ENCODE assay signal across 20 cellular contexts in genomic region chr19:54670576-54671347, GRCh38. TPM values are rescaled to one million over a fixed set of nuclear protein-coding genes. Genes with fewer than 3 reads are reported as not detected.
DNase-seq lines count a peak whose midpoint lies in the region; TF ChIP-seq lines count a peak whose summit lies in the region.
"Had no signal": no experiment of that assay in that cellular context is flagged by ENCODE, and none has a peak within 500 bp of the region (broad histone marks: within the 10 kb centered on the region; RNA-seq: fewer than 3 reads in every experiment).

No MANE protein-coding gene starts in this region.

- H3K4me1 ChIP-seq in BLaER1 (peaks cover 21% of the 10 kb centered on the region), Peyer's patch (no peaks in the 10 kb centered on the region)

- no peak for TF ChIP-seq CTCF in Peyer's patch (IDR thresholded peaks at IDR 0.05)

- DNase-seq in Ammon's horn (ENCODE audit: low spot score): peak; percentile 26
- DNase-seq in MV-4-11 (lab: John Stamatoyannopoulos, UW): peak; percentile 80
- DNase-seq in globus pallidus (ENCODE audit: low spot score): peak; percentile 20
- DNase-seq in Peyer's patch: no peak
- no peak for DNase-seq in central memory CD4-positive, alpha-beta T cell
- no peak for DNase-seq in NCI-H1930 (lab: John Stamatoyannopoulos, UW)
- DNase-seq: AML-193; CD4-positive, alpha-beta memory T cell; DMS153; GF-D8; H7; HFFc6; NCI-H1105; SHP77 had no signal

- H4K20me1 ChIP-seq in BLaER1: no peaks in the 10 kb centered on the region

- H3K27ac ChIP-seq in BLaER1: no peak overlapping the region
- no peak overlapping the region for H3K27ac ChIP-seq in Peyer's patch
- H3K27ac ChIP-seq: KMS-11 had no signal

- peaks cover 26% of the 10 kb centered on the region for H3K36me3 ChIP-seq in BLaER1
- no peaks in the 10 kb centered on the region for H3K36me3 ChIP-seq in Peyer's patch

- TF ChIP-seq POLR2A in Peyer's patch (IDR thresholded peaks at IDR 0.05): no peak

- H3K4me3 ChIP-seq in BLaER1: no peak overlapping the region
- no peak overlapping the region for H3K4me3 ChIP-seq in Peyer's patch

- no peaks in the 10 kb centered on the region for H3K27me3 ChIP-seq in BLaER1
- H3K27me3 ChIP-seq in Peyer's patch: no peaks in the 10 kb centered on the region

- peak overlapping the region; percentile 28; the same call in 1 of the 2 replicates for H3K4me2 ChIP-seq in BLaER1
- H3K4me2 ChIP-seq: KMS-11 had no signal

- H3K9me3 ChIP-seq in BLaER1 (peaks cover 15% of the 10 kb centered on the region; the same call in 1 of the 2 replicates), Peyer's patch (no peaks in the 10 kb centered on the region)

- H3K9ac ChIP-seq in BLaER1: 0 out of 2 replicates have a peak overlapping the region, but pooled peaks have one; percentile 13
- H3K9ac ChIP-seq: KMS-11 had no signal

RNA-seq across cellular contexts. Expression of gene LILRB4, which starts 8.0 kb away (rescaled TPM):
- total RNA-seq in Peyer's patch: 1 to 10 TPM in 2 of 4 donors, under 1 TPM in 1, not detected in 1; 0.53 to 2.8 (median 2.6) TPM
- total RNA-seq: H7; HFFc6; HT-29; M059J; NCI-H460; T-helper 1 cell treated with Interleukin-12 subunit alpha and Interleukin-12 subunit beta and Interleukin-4 antibody, amounts not matched to agents 30 ng/mL and 1 ng/mL, for 36 hours had no signal

RNA-seq across cellular contexts. Expression of gene LILRB1, which starts 40.5 kb away (rescaled TPM):
- 10 to 100 TPM in 1 of 4 donors, 1 to 10 TPM in 3; 1.3 to 30.5 (median 3.5) TPM for total RNA-seq in Peyer's patch
- total RNA-seq: H7; HFFc6; HT-29; M059J; NCI-H460; T-helper 1 cell treated with Interleukin-12 subunit alpha and Interleukin-12 subunit beta and Interleukin-4 antibody, amounts not matched to agents 30 ng/mL and 1 ng/mL, for 36 hours had no signal

RNA-seq across cellular contexts. Expression of gene KIR3DL3, which starts 53.5 kb away (rescaled TPM):
- total RNA-seq in Peyer's patch: not detected
- total RNA-seq: CD4-positive, alpha-beta memory T cell; H7; HFFc6; HT-29; M059J; NCI-H460; T-helper 1 cell treated with Interleukin-12 subunit alpha and Interleukin-12 subunit beta and Interleukin-4 antibody, amounts not matched to agents 30 ng/mL and 1 ng/mL, for 36 hours had no signal

Comparison
In these comparisons a context has a peak if more than half of its experiments do, and no peak if none do; other contexts are left out.
1. DNase-seq: peak in Ammon's horn (single experiment), MV-4-11 (single experiment) and globus pallidus (single experiment); none in Peyer's patch (0 of 3), central memory CD4-positive, alpha-beta T cell (single experiment) and NCI-H1930 (0 of 2).